Comparison of ENCODE assay signal across 23 cellular contexts in the genomic region with DNA sequence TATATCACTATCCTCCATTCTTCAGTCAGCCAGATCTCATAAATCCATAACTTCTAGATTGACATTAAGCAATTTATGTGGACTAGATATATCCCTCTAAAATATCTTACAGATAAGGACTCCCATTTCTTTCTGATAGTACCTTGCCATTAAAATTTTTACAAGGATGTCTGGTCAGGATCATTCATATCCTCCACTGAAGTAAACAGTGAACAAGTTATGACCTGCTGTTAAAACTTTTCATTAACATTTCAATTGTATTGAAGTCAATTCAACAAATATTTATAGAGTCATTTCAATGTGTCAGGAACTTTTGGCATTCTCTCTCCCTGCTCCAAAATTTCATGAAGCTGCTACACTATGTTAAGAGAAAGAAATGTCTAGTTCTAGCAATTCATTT.
DNase-seq lines count a peak whose midpoint lies in the region; ATAC-seq, FAIRE-seq and TF ChIP-seq lines count a peak whose summit lies in the region.
"Had no signal": no experiment of that assay in that cellular context is flagged by ENCODE, and none has a peak within 500 bp of the region (broad histone marks: within the 10 kb centered on the region; RNA-seq: fewer than 3 reads in every experiment).

No MANE protein-coding gene starts in this region.

- no peak overlapping the region for H3K4ac ChIP-seq in mesenchymal stem cell (ENCODE audit: low read depth in 1 of 2, low read length in 2 of 2)

- no peak overlapping the region for H2AFZ ChIP-seq in mesenchymal stem cell (ENCODE audit: low read depth, low read length)
- H2AFZ ChIP-seq: GM23338 had no signal

- no peak overlapping the region for H3K4me3 Mint-ChIP-seq in mesothelial cell of epicardium
- H3K4me3 Mint-ChIP-seq: B cell; CD4-positive, CD25-positive, alpha-beta regulatory T cell; CD8-positive, alpha-beta T cell; GM23338; HFFc6 had no signal

- peak overlapping the region; percentile 22 for H3K27ac Mint-ChIP-seq in mesothelial cell of epicardium
- H3K27ac Mint-ChIP-seq: B cell; CD4-positive, CD25-positive, alpha-beta regulatory T cell; CD8-positive, alpha-beta T cell; GM23338; HFFc6 had no signal

- no peaks in the 10 kb centered on the region for H3K79me1 ChIP-seq in mesenchymal stem cell (replicated peaks; ENCODE audit: low read length, poor library complexity, severe bottlenecking)

- H3K36me3 Mint-ChIP-seq in mesothelial cell of epicardium: peaks cover 8% of the 10 kb centered on the region
- H3K36me3 Mint-ChIP-seq: CD4-positive, CD25-positive, alpha-beta regulatory T cell; CD8-positive, alpha-beta T cell had no signal

- H2AK5ac ChIP-seq in mesenchymal stem cell (ENCODE audit: low read length, severe bottlenecking): no peak overlapping the region

- no peak overlapping the region for H3K4me3 ChIP-seq in RWPE2 (ENCODE audit: severe bottlenecking)
- no peak overlapping the region for H3K4me3 ChIP-seq in epithelial cell of esophagus (ENCODE audit: low read length)
- no peak overlapping the region for H3K4me3 ChIP-seq in mesenchymal stem cell (ENCODE audit: insufficient read depth in 1 of 2, low read depth in 1 of 2, low read length in 2 of 2)
- H3K4me3 ChIP-seq: BLaER1, GM12878, GM23338, HAP-1 had no signal

- no peak overlapping the region for H3K18ac ChIP-seq in mesenchymal stem cell (ENCODE audit: low read depth in 1 of 2, low read length in 2 of 2)

- TF ChIP-seq POLR2A in H54 (IDR thresholded peaks at IDR 0.05; ENCODE audit: low read depth, low read length): no peak

- H3K9me3 Mint-ChIP-seq in mesothelial cell of epicardium: peaks cover 9% of the 10 kb centered on the region

- no peak overlapping the region for H2BK12ac ChIP-seq in mesenchymal stem cell (ENCODE audit: low read length in 2 of 2)

- peaks cover 36% of the 10 kb centered on the region for H3K4me1 Mint-ChIP-seq in mesothelial cell of epicardium
- H3K4me1 Mint-ChIP-seq: B cell; CD4-positive, CD25-positive, alpha-beta regulatory T cell; GM23338 had no signal

- H4K91ac ChIP-seq in mesenchymal stem cell (ENCODE audit: low read length): no peak overlapping the region

- H2BK120ac ChIP-seq in mesenchymal stem cell (ENCODE audit: low read depth, low read length): no peak overlapping the region

- no peak for TF ChIP-seq CTCF in RWPE2 (IDR thresholded peaks at IDR 0.05; ENCODE audit: poor library complexity, severe bottlenecking)
- no peak for TF ChIP-seq CTCF in epithelial cell of esophagus (IDR thresholded peaks at IDR 0.05; ENCODE audit: insufficient read depth, low read depth, low read length, missing control alignments)
- no peak for TF ChIP-seq CTCF in mesothelial cell of epicardium (IDR thresholded peaks at IDR 0.05; ENCODE audit: unreplicated experiment)

- H3K27me3 Mint-ChIP-seq in mesothelial cell of epicardium (ENCODE audit: low read depth): no peaks in the 10 kb centered on the region
- H3K27me3 Mint-ChIP-seq: B cell; CD4-positive, CD25-positive, alpha-beta regulatory T cell had no signal

- DNase-seq in H54 (ENCODE audit: insufficient read length, low spot score) (no peak), RWPE2 (ENCODE audit: low spot score) (no peak), epithelial cell of esophagus (ENCODE audit: low read depth) (peak; percentile 32), mesothelial cell of epicardium (ENCODE audit: low spot score in 2 of 2, unreplicated experiment in 2 of 2) (no peak), amniotic stem cell (lab: John Stamatoyannopoulos, UW) (no peak), DMS 273 treated with DMSO at 0.1 percent for 48 hours (lab: John Stamatoyannopoulos, UW) (no peak), mesenchymal stem cell (no peak)
- DNase-seq: Caco-2; CD4-positive, CD25-positive, alpha-beta regulatory T cell; CD8-positive, alpha-beta T cell; DMS79; EL; GDM1; HFFc6 had no signal

- H2BK15ac ChIP-seq in mesenchymal stem cell (ENCODE audit: low read depth, poor library complexity, severe bottlenecking): no peak overlapping the region

- H3K9ac ChIP-seq in mesenchymal stem cell (ENCODE audit: low read length): no peak overlapping the region
- H3K9ac ChIP-seq: BLaER1 had no signal

- no peaks in the 10 kb centered on the region for H3K9me3 ChIP-seq in RWPE2 (ENCODE audit: severe bottlenecking)
- peaks cover 5% of the 10 kb centered on the region for H3K9me3 ChIP-seq in mesenchymal stem cell (ENCODE audit: control insufficient read depth, low read length)
- H3K9me3 ChIP-seq: BLaER1, Caco-2, HAP-1 had no signal

- H3K4me1 ChIP-seq in RWPE2 (ENCODE audit: insufficient read depth, poor library complexity, severe bottlenecking): peaks cover 15% of the 10 kb centered on the region
- no peaks in the 10 kb centered on the region for H3K4me1 ChIP-seq in mesenchymal stem cell (ENCODE audit: control insufficient read depth, insufficient read depth, low read depth, low read length)
- H3K4me1 ChIP-seq: BLaER1, Caco-2, HAP-1 had no signal

- ATAC-seq in RWPE2 (ENCODE audit: low read depth): peak; percentile 38; the same call in 1 of the 3 replicates
- ATAC-seq: CD8-positive, alpha-beta T cell; GM12878; GM23338 had no signal

- no peak overlapping the region for H3K4me2 ChIP-seq in mesenchymal stem cell (ENCODE audit: low read length, poor library complexity, severe bottlenecking)
- H3K4me2 ChIP-seq: BLaER1, GM23338 had no signal

- H3K27ac ChIP-seq in RWPE2 (ENCODE audit: poor library complexity, severe bottlenecking) (no peak overlapping the region), mesenchymal stem cell (ENCODE audit: low read length, poor library complexity, severe bottlenecking) (no peak overlapping the region)
- H3K27ac ChIP-seq: 22Rv1, BLaER1, C4-2B had no signal

- H4K8ac ChIP-seq in mesenchymal stem cell (ENCODE audit: low read length): no peak overlapping the region

- H3K36me3 ChIP-seq in RWPE2 (ENCODE audit: low read depth) (no peaks in the 10 kb centered on the region), mesenchymal stem cell (ENCODE audit: control insufficient read depth in 1 of 2, insufficient read depth in 2 of 2, low read depth in 1 of 2, low read length in 2 of 2) (no peaks in the 10 kb centered on the region)
- H3K36me3 ChIP-seq: BLaER1, HAP-1 had no signal

- peak; percentile 43 for FAIRE-seq in H54 (lab: Jason Lieb, UNC)
- FAIRE-seq: A204.1, GM12878, GM19239 had no signal

- no peak overlapping the region for H3K23ac ChIP-seq in mesenchymal stem cell (ENCODE audit: low read length in 2 of 2)

- H3K27me3 ChIP-seq in RWPE2 (ENCODE audit: insufficient read depth, poor library complexity, severe bottlenecking) (no peaks in the 10 kb centered on the region), mesenchymal stem cell (ENCODE audit: control insufficient read depth in 1 of 2, insufficient read depth in 1 of 2, low read length in 2 of 2) (no peaks in the 10 kb centered on the region)
- H3K27me3 ChIP-seq: BLaER1 had no signal

- no peak overlapping the region for H2BK5ac ChIP-seq in mesenchymal stem cell (ENCODE audit: low read depth, low read length, poor library complexity, severe bottlenecking)

- no peak overlapping the region for H3K14ac ChIP-seq in mesenchymal stem cell (ENCODE audit: low read length in 2 of 2)
